8 cellular contexts compared by ENCODE assay signal in genomic region chr1:39902121-39902807, GRCh38. TPM values are rescaled to one million over a fixed set of nuclear protein-coding genes. Genes with fewer than 3 reads are reported as not detected.
A peak's percentile ranks its signal among the peaks of the same experiment; 100 is the strongest.
DNase-seq lines count a peak whose midpoint lies in the region; ATAC-seq and TF ChIP-seq lines count a peak whose summit lies in the region.

No MANE protein-coding gene starts in this region.

- H3K4me1 Mint-ChIP-seq in CD8-positive, alpha-beta T cell (ENCODE audit: low read depth), result peaks cover 7% of the 10 kb centered on the region

- 3 to 21% (median 11%) methylated on average over 7 to 46 of the region's 46 CpGs for WGBS in heart left ventricle, 4 donors
- 3% methylated on average over 46 of the region's 46 CpGs for WGBS in urinary bladder

- H3K4me3 Mint-ChIP-seq in CD8-positive, alpha-beta T cell, result peak overlapping the region; percentile 77

- DNase-seq in CD8-positive, alpha-beta T cell, result peak; percentile 25 to 80 (median 56)
- peak; percentile 58 for DNase-seq in SHP77 treated with DMSO at 0.1 percent for 48 hours (lab: John Stamatoyannopoulos, UW)
- peak; percentile 69 for DNase-seq in activated naive CD4-positive, alpha-beta T cell treated with anti-CD3 and anti-CD28 coated beads, Interleukin-2, amount 50 U/mL, for 16 hours
- peak; percentile 49 to 81 (median 61) for DNase-seq in heart left ventricle
- DNase-seq in posterior vena cava (ENCODE audit: low spot score), result peak; percentile 85

- POLR2A ChIA-PET in CD8-positive, alpha-beta T cell (lab: Charles Lee), result interaction anchor here (0.6 to 2.0 kb wide), 3 partner anchors 17 to 1047 kb away, joined by 3 to 8 read pairs (median 7); no protein-coding TSS in a partner anchor

- peaks cover 18% of the 10 kb centered on the region for H3K27me3 ChIP-seq in CD8-positive, alpha-beta T cell (ENCODE audit: insufficient read depth, low read length)
- peaks cover 25% of the 10 kb centered on the region for H3K27me3 ChIP-seq in HUES48 (ENCODE audit: control insufficient read depth, insufficient read depth, low read length)
- peaks cover 0 to 73% (median 21%) of the 10 kb centered on the region in 9 donors for H3K27me3 ChIP-seq in heart left ventricle

- H3K27ac Mint-ChIP-seq in CD8-positive, alpha-beta T cell, result no peak overlapping the region

- H3K9me3 ChIP-seq in CD8-positive, alpha-beta T cell (ENCODE audit: low read length), result no peaks in the 10 kb centered on the region
- no peaks in the 10 kb centered on the region for H3K9me3 ChIP-seq in HUES48 (ENCODE audit: control insufficient read depth, insufficient read depth, low read length)
- no peaks in the 10 kb centered on the region for H3K9me3 ChIP-seq in heart left ventricle

- H3K9ac ChIP-seq in HUES48 (ENCODE audit: low read depth, low read length), result peak overlapping the region; percentile 27; the same call in 1 of the 2 replicates

- intact Hi-C loops in CD8-positive, alpha-beta T cell (cut with DNase I, micrococcal nuclease), result loop anchor here (1.0 kb wide), 2 partner anchors 19 to 86 kb away; partner anchors contain the start of gene TRIT1 (in 2 of the 2)
- intact Hi-C loops in heart left ventricle (cut with DNase I) (loop anchor here in 9 of 10 donors (1.0 to 5.0 kb wide), 5 partner anchors 83 to 130 kb away; no protein-coding TSS in a partner anchor), posterior vena cava (cut with DNase I) (loop anchor here in 1 of 2 donors (10.0 kb wide), 1 partner anchor 87 kb away; no protein-coding TSS in a partner anchor)

- no peaks in the 10 kb centered on the region for H3K36me3 ChIP-seq in CD8-positive, alpha-beta T cell (ENCODE audit: insufficient read depth, low read length)
- H3K36me3 ChIP-seq in HUES48 (ENCODE audit: control insufficient read depth, insufficient read depth, low read length), result no peaks in the 10 kb centered on the region
- H3K36me3 ChIP-seq in heart left ventricle, result no peaks in the 10 kb centered on the region
- no peaks in the 10 kb centered on the region for H3K36me3 ChIP-seq in urinary bladder (ENCODE audit: insufficient read depth)

- no peaks in the 10 kb centered on the region for H3K36me3 Mint-ChIP-seq in CD8-positive, alpha-beta T cell

- peaks cover 54% of the 10 kb centered on the region for H3K27me3 Mint-ChIP-seq in CD8-positive, alpha-beta T cell (ENCODE audit: low read depth)

- no peak overlapping the region for H3K27ac ChIP-seq in CD8-positive, alpha-beta T cell (ENCODE audit: low read depth, low read length)
- H3K27ac ChIP-seq in HUES48 (ENCODE audit: low read depth, low read length) (no peak overlapping the region), heart left ventricle (no peak overlapping the region), urinary bladder (ENCODE audit: low read depth) (peak overlapping the region; percentile 42)

- TF ChIP-seq POLR2A in heart left ventricle (IDR thresholded peaks at IDR 0.05), result no peak

- peaks cover 4% of the 10 kb centered on the region for H3K4me1 ChIP-seq in CD8-positive, alpha-beta T cell (ENCODE audit: insufficient read depth, low read length)
- H3K4me1 ChIP-seq in HUES48 (ENCODE audit: control insufficient read depth, insufficient read depth, low read length) (peaks cover 33% of the 10 kb centered on the region), heart left ventricle (peaks cover 0 to 33% (median 9%) of the 10 kb centered on the region in 12 donors), urinary bladder (ENCODE audit: insufficient read depth) (peaks cover 1% of the 10 kb centered on the region)

- H3K4me3 ChIP-seq in CD8-positive, alpha-beta T cell (ENCODE audit: low read depth, low read length), result peak overlapping the region; percentile 66
- peak overlapping the region; percentile 72 for H3K4me3 ChIP-seq in HUES48 (ENCODE audit: low read depth, low read length)
- H3K4me3 ChIP-seq in heart left ventricle, result peak overlapping the region; percentile 43 to 78 (median 58)
- H3K4me3 ChIP-seq in urinary bladder (ENCODE audit: low read depth, low read length), result peak overlapping the region; percentile 61

- TF ChIP-seq CTCF in CD8-positive, alpha-beta T cell (IDR thresholded peaks at IDR 0.05), result peak; percentile 63
- TF ChIP-seq CTCF in heart left ventricle (IDR thresholded peaks at IDR 0.05), result peak; percentile 44 to 75 (median 71)

- CTCF ChIA-PET in CD8-positive, alpha-beta T cell (lab: Charles Lee), result interaction anchor here (0.6 to 10.7 kb wide), 30 partner anchors 9 to 162 kb away, joined by 3 to 149 read pairs (median 4); partner anchors contain the start of gene TRIT1

- peak; percentile 79 for ATAC-seq in CD8-positive, alpha-beta T cell
- ATAC-seq in GM21367 (IDR thresholded peaks at IDR 0.05; ENCODE audit: unreplicated experiment) (peak; percentile 49), heart left ventricle (peak; percentile 65 to 88 (median 84))

- H3K9me3 Mint-ChIP-seq in CD8-positive, alpha-beta T cell, result no peaks in the 10 kb centered on the region

RNA-seq across cellular contexts. Expression of gene MYCL, which starts 0.5 kb away (rescaled TPM):
- under 1 TPM in 1 of 2 experiments, not detected in 1; 0.22 TPM for total RNA-seq in CD8-positive, alpha-beta T cell
- total RNA-seq in heart left ventricle (1 to 10 TPM in 3 of 9 donors, under 1 TPM in 6; 0.27 to 3.0 (median 0.75) TPM), posterior vena cava (under 1 TPM; 0.14 to 0.51 TPM), urinary bladder (35.1 TPM)
- polyA plus RNA-seq in heart left ventricle (under 1 TPM; 0.15 to 0.53 TPM), urinary bladder (5.5 TPM)

RNA-seq across cellular contexts. Expression of gene TRIT1, which starts 19.0 kb away (rescaled TPM):
- 1 to 10 TPM; 5.2 to 5.8 TPM for total RNA-seq in CD8-positive, alpha-beta T cell
- total RNA-seq in heart left ventricle (10 to 100 TPM; 15.0 to 19.0 (median 17.2) TPM), posterior vena cava (10 to 100 TPM; 15.1 to 15.8 TPM), urinary bladder (45.4 TPM)
- polyA plus RNA-seq in heart left ventricle (10 to 100 TPM; 13.6 to 14.0 TPM), urinary bladder (14.5 TPM)

RNA-seq across cellular contexts. Expression of gene MFSD2A, which starts 52.7 kb away (rescaled TPM):
- 1 to 10 TPM; 5.9 to 6.4 TPM for total RNA-seq in CD8-positive, alpha-beta T cell
- total RNA-seq in heart left ventricle (1 to 10 TPM in 4 of 9 donors, under 1 TPM in 5; 0.23 to 4.2 (median 0.96) TPM), posterior vena cava (1 to 10 TPM in 1 of 2 donors, under 1 TPM in 1; 0.69 to 1.4 TPM), urinary bladder (0.95 TPM)
- polyA plus RNA-seq in heart left ventricle (10 to 100 TPM in 1 of 2 donors, under 1 TPM in 1; 0.11 to 12.7 TPM), urinary bladder (3.5 TPM)
